In genomic region chr3:23389686-23390085, GRCh38 we compare ENCODE assay signal across 15 cellular contexts.
DNase-seq lines count a peak whose midpoint lies in the region; ATAC-seq and TF ChIP-seq lines count a peak whose summit lies in the region.
"Had no signal": no experiment of that assay in that cellular context is flagged by ENCODE, and none has a peak within 500 bp of the region (broad histone marks: within the 10 kb centered on the region; RNA-seq: fewer than 3 reads in every experiment).

No MANE protein-coding gene starts in this region.

- CTCF ChIA-PET in Calu3 (lab: Charles Lee), result interaction anchor here (0.7 kb wide), 1 partner anchor 280 kb away, joined by 3 read pairs; no protein-coding TSS in a partner anchor

- TF ChIP-seq CTCF in transverse colon (IDR thresholded peaks at IDR 0.05) (no peak), left ventricle myocardium inferior (IDR thresholded peaks at IDR 0.05; ENCODE audit: borderline replicate concordance) (no peak), Calu3 (IDR thresholded peaks at IDR 0.05; ENCODE audit: unreplicated experiment) (no peak)

- no peaks in the 10 kb centered on the region for H3K36me3 Mint-ChIP-seq in Calu3 (ENCODE audit: insufficient read depth, unreplicated experiment)
- H3K36me3 Mint-ChIP-seq: CD4-positive, alpha-beta memory T cell had no signal

- no peak overlapping the region for H3K4me3 Mint-ChIP-seq in Calu3 (ENCODE audit: low read depth, unreplicated experiment)
- H3K4me3 Mint-ChIP-seq: CD4-positive, alpha-beta memory T cell had no signal

- in situ Hi-C loops in transverse colon (cut with MboI; ENCODE audit: low pct_ligation_motif_present in 1 of 4, low pct_unique_long_range_greater_than_20kb in 1 of 4, low sequenced_read_pairs in 3 of 4), result no loop called here

- no peaks in the 10 kb centered on the region for H3K4me1 Mint-ChIP-seq in Calu3 (ENCODE audit: low read depth, unreplicated experiment)
- H3K4me1 Mint-ChIP-seq: CD4-positive, alpha-beta memory T cell had no signal

- H3K27me3 ChIP-seq in transverse colon (no peaks in the 10 kb centered on the region), left ventricle myocardium inferior (ENCODE audit: low read depth) (no peaks in the 10 kb centered on the region)
- H3K27me3 ChIP-seq: cardiac muscle cell, hepatocyte, thyroid gland had no signal

- intact Hi-C loops in transverse colon (cut with DNase I; ENCODE audit: low total_unique reads), result no loop called here
- intact Hi-C loops in left ventricle myocardium inferior (cut with micrococcal nuclease), result no loop called here
- intact Hi-C loops in Calu3 (cut with micrococcal nuclease; ENCODE audit: unreplicated experiment), result no loop called here

- H3K4me3 ChIP-seq in transverse colon (no peak overlapping the region), left ventricle myocardium inferior (no peak overlapping the region)
- H3K4me3 ChIP-seq: cardiac muscle cell, hepatocyte, skin epidermis, thyroid gland had no signal

- TF ChIP-seq POLR2A in transverse colon (IDR thresholded peaks at IDR 0.05), result no peak

- TF ChIP-seq EP300 in transverse colon (IDR thresholded peaks at IDR 0.05; ENCODE audit: low read depth), result no peak

- DNase-seq in transverse colon, result peak; percentile 38
- no peak for DNase-seq in left ventricle myocardium inferior
- DNase-seq in activated CD4-positive, alpha-beta T cell treated with anti-CD3 and anti-CD28 coated beads for 4 hours, result no peak
- no peak for DNase-seq in Calu3
- DNase-seq: activated naive CD4-positive, alpha-beta T cell treated with Interleukin-2 at 50 U/mL for 16 hours; CD4-positive, alpha-beta memory T cell; MM.1S; NCI-H446; thyroid gland had no signal

- peak; percentile 57 for ATAC-seq in GM19025 (IDR thresholded peaks at IDR 0.05; ENCODE audit: low read depth, unreplicated experiment)
- peak; percentile 80 for ATAC-seq in HG02571 (IDR thresholded peaks at IDR 0.05; ENCODE audit: unreplicated experiment)
- ATAC-seq in HG03342 (IDR thresholded peaks at IDR 0.05; ENCODE audit: unreplicated experiment), result peak; percentile 63

- 83 to 90% methylated on average over 2 to 3 of the region's 3 CpGs for WGBS in transverse colon (ENCODE audit: low coverage in 1 of 2), 2 donors

- H3K9me3 ChIP-seq in transverse colon, result no peaks in the 10 kb centered on the region
- H3K9me3 ChIP-seq in left ventricle myocardium inferior (replicated peaks), result no peaks in the 10 kb centered on the region
- H3K9me3 ChIP-seq: thyroid gland had no signal

- no peaks in the 10 kb centered on the region for H3K9me3 Mint-ChIP-seq in Calu3 (ENCODE audit: low read depth, unreplicated experiment)

- no peak overlapping the region for H3K27ac Mint-ChIP-seq in Calu3 (ENCODE audit: unreplicated experiment)
- H3K27ac Mint-ChIP-seq: CD4-positive, alpha-beta memory T cell had no signal

- no TSS peak for BruUV-seq in Calu3 (replicated peaks; lab: Mats Ljungman, UMichigan)

- H3K36me3 ChIP-seq in transverse colon (no peaks in the 10 kb centered on the region), left ventricle myocardium inferior (no peaks in the 10 kb centered on the region)
- H3K36me3 ChIP-seq: cardiac muscle cell, thyroid gland had no signal

- no peak overlapping the region for H3K27ac ChIP-seq in transverse colon
- no peak overlapping the region for H3K27ac ChIP-seq in left ventricle myocardium inferior (replicated peaks)
- H3K27ac ChIP-seq: cardiac muscle cell, hepatocyte, skin epidermis, thyroid gland had no signal

- H3K27me3 Mint-ChIP-seq in Calu3 (ENCODE audit: unreplicated experiment), result no peaks in the 10 kb centered on the region

- H3K4me1 ChIP-seq in transverse colon (no peaks in the 10 kb centered on the region), left ventricle myocardium inferior (peaks cover 36% of the 10 kb centered on the region)
